In the genomic region with DNA sequence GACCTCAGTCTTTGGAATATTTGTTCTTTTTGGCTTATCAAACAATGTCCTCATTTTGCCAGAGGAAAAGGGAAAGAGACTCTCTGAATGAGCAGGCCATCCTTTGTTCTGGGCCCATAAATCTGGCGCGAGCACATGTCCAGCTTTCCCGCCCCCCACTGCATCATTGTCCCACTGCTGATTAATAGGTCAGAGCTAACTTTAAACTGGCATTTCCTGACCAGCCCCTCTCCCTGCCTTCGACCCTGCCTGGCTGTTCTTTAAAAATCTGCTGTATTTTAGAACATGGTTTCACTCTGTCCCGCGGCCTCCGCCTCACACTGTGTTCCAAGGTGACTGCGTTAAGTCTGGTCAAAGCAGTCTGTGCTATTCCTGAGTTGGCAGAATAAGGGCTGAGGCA, we compare ENCODE assay signal across 21 cellular contexts.
A peak's percentile ranks its signal among the peaks of the same experiment; 100 is the strongest.
DNase-seq lines count a peak whose midpoint lies in the region; ATAC-seq and TF ChIP-seq lines count a peak whose summit lies in the region.
"Had no signal": no experiment of that assay in that cellular context is flagged by ENCODE, and none has a peak within 500 bp of the region (broad histone marks: within the 10 kb centered on the region; RNA-seq: fewer than 3 reads in every experiment).

No MANE protein-coding gene starts in this region.

- ATAC-seq in IMR-90 (ENCODE audit: low read depth) (no peak), Right ventricle myocardium superior (ENCODE audit: poor library complexity) (peak; percentile 67), HG03521 (IDR thresholded peaks at IDR 0.05; ENCODE audit: unreplicated experiment) (no peak), HG03469 (IDR thresholded peaks at IDR 0.05; ENCODE audit: unreplicated experiment) (no peak)
- ATAC-seq: activated naive CD4-positive, alpha-beta T cell treated with anti-CD3 and anti-CD28 coated beads, Interleukin-2, amount 50 U/mL, for 72 hours; naive thymus-derived CD4-positive, alpha-beta T cell; stimulated activated naive CD8-positive, alpha-beta T cell treated with anti-CD3 and anti-CD28 coated beads, Interleukin-15, Interleukin-2, amounts not matched to agents 100 U/mL and 50 U/mL, for 24 hours; T-cell had no signal

- no peak for TF ChIP-seq POLR2A in IMR-90 (IDR thresholded peaks at IDR 0.05; ENCODE audit: low read depth, low read length)
- TF ChIP-seq POLR2A in suprapubic skin (IDR thresholded peaks at IDR 0.05) = no peak

- H3K4ac ChIP-seq in IMR-90 (ENCODE audit: low read depth, low read length) (no peak overlapping the region), mesenchymal stem cell (ENCODE audit: low read depth in 1 of 2, low read length in 2 of 2) (no peak overlapping the region)

- H2AFZ ChIP-seq in IMR-90 (replicated peaks; ENCODE audit: low read length, poor library complexity) (peak overlapping the region; percentile 52), mesenchymal stem cell (ENCODE audit: low read depth, low read length) (no peak overlapping the region)

- no peak overlapping the region for H4K5ac ChIP-seq in IMR-90 (ENCODE audit: low read depth, low read length)

- H3K27me3 ChIP-seq in IMR-90 (ENCODE audit: control insufficient read depth, insufficient read depth, low read length) (no peaks in the 10 kb centered on the region), mesenchymal stem cell (ENCODE audit: control insufficient read depth in 1 of 2, insufficient read depth in 1 of 2, low read length in 2 of 2) (no peaks in the 10 kb centered on the region), suprapubic skin (no peaks in the 10 kb centered on the region)
- H3K27me3 ChIP-seq: BLaER1, ovary had no signal

- no peak overlapping the region for H3K56ac ChIP-seq in IMR-90 (ENCODE audit: extremely low read depth, insufficient read depth, low read length)

- no peak overlapping the region for H3K14ac ChIP-seq in IMR-90 (replicated peaks; ENCODE audit: low read depth, low read length)
- H3K14ac ChIP-seq in mesenchymal stem cell (ENCODE audit: low read length in 2 of 2) = peak overlapping the region in 1 of 2 experiments; percentile 32

- CTCF ChIA-PET in IMR-90 (lab: Yijun Ruan, JAX) = no interaction called here

- no peak overlapping the region for H2BK20ac ChIP-seq in IMR-90 (ENCODE audit: low read depth, low read length)

- H2BK120ac ChIP-seq in IMR-90 (ENCODE audit: low read depth, low read length) (no peak overlapping the region), mesenchymal stem cell (ENCODE audit: low read depth, low read length) (no peak overlapping the region)

- no peak for TF ChIP-seq EP300 in suprapubic skin (IDR thresholded peaks at IDR 0.05)

- H2AK9ac ChIP-seq in IMR-90 (replicated peaks; ENCODE audit: low read depth, low read length, poor library complexity) = no peak overlapping the region

- H3K18ac ChIP-seq in IMR-90 (ENCODE audit: low read depth, low read length) (no peak overlapping the region), mesenchymal stem cell (ENCODE audit: low read depth in 1 of 2, low read length in 2 of 2) (no peak overlapping the region)

- H3K36me3 ChIP-seq in IMR-90 (ENCODE audit: control insufficient read depth, insufficient read depth, low read length) = no peaks in the 10 kb centered on the region
- H3K36me3 ChIP-seq in mesenchymal stem cell (ENCODE audit: control insufficient read depth in 1 of 2, insufficient read depth in 2 of 2, low read depth in 1 of 2, low read length in 2 of 2) = no peaks in the 10 kb centered on the region
- no peaks in the 10 kb centered on the region for H3K36me3 ChIP-seq in suprapubic skin
- H3K36me3 ChIP-seq: BLaER1, HAP-1, ovary had no signal

- H3K4me1 ChIP-seq in IMR-90 (ENCODE audit: control insufficient read depth, insufficient read depth, low read length) (no peaks in the 10 kb centered on the region), mesenchymal stem cell (ENCODE audit: control insufficient read depth, insufficient read depth, low read depth, low read length) (no peaks in the 10 kb centered on the region), suprapubic skin (peaks cover 8% of the 10 kb centered on the region)
- H3K4me1 ChIP-seq: BLaER1, Caco-2 had no signal

- dilution Hi-C loops in IMR-90 (cut with HindIII; ENCODE audit: low sequenced_read_pairs, unreplicated experiment) = no loop called here

- H2BK5ac ChIP-seq in IMR-90 (ENCODE audit: low read depth, low read length, poor library complexity, severe bottlenecking) = no peak overlapping the region
- H2BK5ac ChIP-seq in mesenchymal stem cell (ENCODE audit: low read depth, low read length, poor library complexity, severe bottlenecking) = no peak overlapping the region

- no peaks in the 10 kb centered on the region for H3K9me3 ChIP-seq in IMR-90 (ENCODE audit: control insufficient read depth, insufficient read depth, low read length)
- H3K9me3 ChIP-seq in mesenchymal stem cell (ENCODE audit: control insufficient read depth, low read length) = no peaks in the 10 kb centered on the region
- H3K9me3 ChIP-seq in suprapubic skin = no peaks in the 10 kb centered on the region
- H3K9me3 ChIP-seq: BLaER1, Caco-2, HAP-1, ovary had no signal

- no peak overlapping the region for H4K91ac ChIP-seq in IMR-90 (ENCODE audit: insufficient read depth, low read depth, low read length)
- H4K91ac ChIP-seq in mesenchymal stem cell (ENCODE audit: low read length) = no peak overlapping the region

- no peak for DNase-seq in IMR-90
- peak; percentile 53 for DNase-seq in Right ventricle myocardium superior
- DNase-seq in mesenchymal stem cell = no peak
- no peak for DNase-seq in suprapubic skin (ENCODE audit: low spot score in 2 of 2)
- DNase-seq in NCI-H2029 treated with DMSO at 0.1 percent for 48 hours (lab: John Stamatoyannopoulos, UW) = no peak
- no peak for DNase-seq in MV-4-11 (lab: John Stamatoyannopoulos, UW)
- DNase-seq: Caco-2; DND-41; immature natural killer cell; naive thymus-derived CD4-positive, alpha-beta T cell; NCI-H774; ovary; SIG-M5; stimulated activated CD4-positive, alpha-beta T cell treated with anti-CD3 and anti-CD28 coated beads, Interleukin-2, amount 100 ng/mL, for 48 hours; stimulated activated naive CD8-positive, alpha-beta T cell treated with anti-CD3 and anti-CD28 coated beads, Interleukin-15, Interleukin-2, amounts not matched to agents 100 U/mL and 50 U/mL, for 24 hours; T-cell had no signal

- no peaks in the 10 kb centered on the region for H3K9me1 ChIP-seq in IMR-90 (ENCODE audit: insufficient read depth, low read length)

- H2BK12ac ChIP-seq in mesenchymal stem cell (ENCODE audit: low read length in 2 of 2) = peak overlapping the region in 1 of 2 experiments; percentile 29

- POLR2A ChIA-PET in IMR-90 (lab: Charles Lee; ENCODE audit: unreplicated experiment) = no interaction called here

- BruUV-seq in IMR-90 (replicated peaks; lab: Mats Ljungman, UMichigan) = no TSS peak

- 50% methylated on average over 1 of the region's 8 CpGs; no CpG with 5 or more reads in 1 of the 2 experiments for WGBS in IMR-90 (ENCODE audit: extremely low coverage in 2 of 2, insufficient read length in 1 of 2), 2 experiments
- 84% methylated on average over 8 of the region's 8 CpGs for WGBS in mesenchymal stem cell
- 60% methylated on average over 8 of the region's 8 CpGs for WGBS in suprapubic skin

- TF ChIP-seq CTCF in IMR-90 (conservative IDR thresholded peaks at IDR 0.05; ENCODE audit: low read depth, low read length) = no peak
- no peak for TF ChIP-seq CTCF in suprapubic skin (IDR thresholded peaks at IDR 0.05)

- H3K79me1 ChIP-seq in IMR-90 (ENCODE audit: low read depth in 1 of 2, low read length in 2 of 2) (no peaks in the 10 kb centered on the region), mesenchymal stem cell (replicated peaks; ENCODE audit: low read length, poor library complexity, severe bottlenecking) (no peaks in the 10 kb centered on the region)

- TF ChIP-seq RAD21 in IMR-90 (IDR thresholded peaks at IDR 0.05; ENCODE audit: low read length) = no peak

- H4K20me1 ChIP-seq in IMR-90 (ENCODE audit: insufficient read depth, low read length) = no peaks in the 10 kb centered on the region
- H4K20me1 ChIP-seq: BLaER1 had no signal

- H3K27ac ChIP-seq in IMR-90 (ENCODE audit: insufficient read depth, low read length) (no peak overlapping the region), mesenchymal stem cell (ENCODE audit: low read length, poor library complexity, severe bottlenecking) (no peak overlapping the region), suprapubic skin (peak overlapping the region; percentile 73)
- H3K27ac ChIP-seq: BLaER1, ovary had no signal

- H2BK15ac ChIP-seq in IMR-90 (ENCODE audit: low read depth, low read length) = no peak overlapping the region
- no peak overlapping the region for H2BK15ac ChIP-seq in mesenchymal stem cell (ENCODE audit: low read depth, poor library complexity, severe bottlenecking)

- H2AK5ac ChIP-seq in IMR-90 (ENCODE audit: low read depth, low read length) = no peak overlapping the region
- H2AK5ac ChIP-seq in mesenchymal stem cell (ENCODE audit: low read length, severe bottlenecking) = no peak overlapping the region

- H3K23ac ChIP-seq in IMR-90 (ENCODE audit: low read depth, low read length) (no peak overlapping the region), mesenchymal stem cell (ENCODE audit: low read length in 2 of 2) (no peak overlapping the region)

- no peak overlapping the region for H3K9ac ChIP-seq in IMR-90 (ENCODE audit: low read depth, low read length)
- peak overlapping the region; percentile 52 for H3K9ac ChIP-seq in mesenchymal stem cell (ENCODE audit: low read length)
- H3K9ac ChIP-seq: BLaER1 had no signal

- in situ Hi-C loops in IMR-90 (cut with MboI; ENCODE audit: low sequenced_read_pairs) = no loop called here

- H3K4me3 ChIP-seq in IMR-90 (ENCODE audit: insufficient read depth, low read depth, low read length) (no peak overlapping the region), mesenchymal stem cell (ENCODE audit: insufficient read depth in 1 of 2, low read depth in 1 of 2, low read length in 2 of 2) (no peak overlapping the region), suprapubic skin (no peak overlapping the region)
- H3K4me3 ChIP-seq: BLaER1, HAP-1, ovary had no signal

- H4K8ac ChIP-seq in IMR-90 (ENCODE audit: low read depth in 2 of 2, low read length in 2 of 2) (no peak overlapping the region), mesenchymal stem cell (ENCODE audit: low read length) (no peak overlapping the region)

- H3K4me2 ChIP-seq in IMR-90 (ENCODE audit: low read depth, low read length) (no peak overlapping the region), mesenchymal stem cell (ENCODE audit: low read length, poor library complexity, severe bottlenecking) (no peak overlapping the region)
- H3K4me2 ChIP-seq: BLaER1 had no signal

- intact Hi-C loops in IMR-90 (cut with micrococcal nuclease) = no loop called here
- intact Hi-C loops in Right ventricle myocardium superior (cut with DNase I) = no loop called here

TF ChIP-seq in IMR-90, 13 proteins besides CTCF, POLR2A, EP300 and RAD21 (continues in another document):
- TF ChIP-seq CEBPB (IDR thresholded peaks at IDR 0.05; ENCODE audit: low read depth, low read length) (no peak), NFE2L2 (IDR thresholded peaks at IDR 0.05; ENCODE audit: low read depth, low read length) (no peak)
